Comparison of ENCODE assay signal across 8 cellular contexts in the genomic region with DNA sequence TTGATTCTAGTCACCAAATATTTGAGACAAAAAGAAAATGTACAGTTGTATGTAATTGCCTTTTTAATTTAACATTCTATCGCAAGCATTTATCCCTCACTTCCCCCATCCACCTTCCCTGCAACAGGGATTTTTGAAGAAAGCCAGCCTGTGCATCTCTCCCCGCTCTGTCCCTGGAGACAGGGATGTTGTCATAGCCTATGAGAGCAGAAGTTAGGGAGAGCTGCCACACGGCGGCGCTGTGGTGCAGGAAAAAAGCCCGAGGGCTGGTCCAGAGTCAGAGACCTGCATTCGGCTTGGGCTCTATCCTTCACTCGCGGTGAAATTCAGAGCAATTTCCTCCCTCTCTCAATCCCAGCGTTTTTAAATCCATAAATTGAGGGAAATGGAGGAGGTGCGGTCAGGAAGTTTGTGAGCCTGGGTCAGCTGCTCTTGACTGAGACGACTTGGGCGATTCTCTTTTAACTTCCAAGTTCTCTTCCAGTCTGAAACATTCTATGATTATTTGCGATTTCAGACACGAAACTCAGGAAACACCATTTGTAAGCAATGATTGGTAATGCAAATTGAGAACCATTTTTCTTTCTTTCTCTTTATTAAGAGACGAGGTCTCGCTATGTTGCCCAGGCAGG. TPM values are rescaled to one million over a fixed set of nuclear protein-coding genes. Genes with fewer than 3 reads are reported as not detected.
DNase-seq lines count a peak whose midpoint lies in the region; ATAC-seq and TF ChIP-seq lines count a peak whose summit lies in the region.

No MANE protein-coding gene starts in this region.

- peak overlapping the region; percentile 97 for H2AFZ ChIP-seq in neural progenitor cell (replicated peaks)

- no peak overlapping the region for H3K27ac Mint-ChIP-seq in neural progenitor cell

- H3K4me2 ChIP-seq in neural progenitor cell = peak overlapping the region; percentile 55

- ATAC-seq in GM21576 (IDR thresholded peaks at IDR 0.05; ENCODE audit: unreplicated experiment) = peak; percentile 93

- H3K4me1 Mint-ChIP-seq in neural progenitor cell = peaks cover 29% of the 10 kb centered on the region

- H3K4me3 Mint-ChIP-seq in neural progenitor cell = no peak overlapping the region

- no peaks in the 10 kb centered on the region for H4K20me1 ChIP-seq in neural progenitor cell (ENCODE audit: low read depth)

- H3K4me3 ChIP-seq in fibroblast of pulmonary artery (replicated peaks; ENCODE audit: low read depth, low read length) (no peak overlapping the region), neural progenitor cell (no peak overlapping the region)

- no peaks in the 10 kb centered on the region for H3K36me3 Mint-ChIP-seq in neural progenitor cell

- DNase-seq in DMS53 treated with DMSO at 0.1 percent for 48 hours (lab: John Stamatoyannopoulos, UW; ENCODE audit: unreplicated experiment) = peak; percentile 63
- peak; percentile 90 to 96 for DNase-seq in Kasumi-1 (lab: John Stamatoyannopoulos, UW)
- peak; percentile 76 for DNase-seq in RKO (ENCODE audit: low spot score)
- DNase-seq in activated T-helper 1 cell treated with anti-CD3 and anti-CD28 coated beads, Interleukin-2, amount 50 U/mL, for 16 hours (ENCODE audit: low read depth in 1 of 2, low spot score in 1 of 2) = peak; percentile 79 to 90
- peak; percentile 83 for DNase-seq in fibroblast of pulmonary artery (ENCODE audit: low read depth)
- peak; percentile 89 for DNase-seq in neural progenitor cell (ENCODE audit: low spot score)
- DNase-seq in substantia nigra (lab: John Stamatoyannopoulos, UW) = peak in 47 of 49 donors; percentile 13 to 92 (median 74)

- no peaks in the 10 kb centered on the region for H3K79me2 ChIP-seq in neural progenitor cell (ENCODE audit: low read depth)

- H3K4me1 ChIP-seq in neural progenitor cell = peaks cover 11% of the 10 kb centered on the region

- no peaks in the 10 kb centered on the region for H3K36me3 ChIP-seq in neural progenitor cell

- no peaks in the 10 kb centered on the region for H3K9me3 Mint-ChIP-seq in neural progenitor cell

- H3F3A ChIP-seq in neural progenitor cell (ENCODE audit: low read depth) = peaks cover 11% of the 10 kb centered on the region

- H3K9ac ChIP-seq in neural progenitor cell = no peak overlapping the region

- H3K9me3 ChIP-seq in neural progenitor cell (ENCODE audit: low read depth) = no peaks in the 10 kb centered on the region

- H3K27me3 Mint-ChIP-seq in neural progenitor cell (ENCODE audit: insufficient read depth, low read depth) = no peaks in the 10 kb centered on the region

- peaks cover 5% of the 10 kb centered on the region for H3K27me3 ChIP-seq in neural progenitor cell

- TF ChIP-seq CTCF in fibroblast of pulmonary artery (IDR thresholded peaks at IDR 0.05; ENCODE audit: low read length, missing control alignments) = peak; percentile 95
- peak; percentile 98 for TF ChIP-seq CTCF in neural progenitor cell (IDR thresholded peaks at IDR 0.05)

- no peak overlapping the region for H3K27ac ChIP-seq in neural progenitor cell
- no peak overlapping the region for H3K27ac ChIP-seq in substantia nigra (ENCODE audit: low read depth, low read length, poor library complexity, severe bottlenecking)

RNA-seq across cellular contexts. Expression of a gene that starts 17.5 kb away (rescaled TPM):
- total RNA-seq in neural progenitor cell (ENCODE audit: low replicate concordance) = 0.30 TPM in 1 of 2 replicates, not detected in the other

RNA-seq across cellular contexts. Expression of a gene that starts 40.7 kb away (rescaled TPM):
- total RNA-seq in neural progenitor cell (ENCODE audit: low replicate concordance) = 30.1 and 45.8 TPM in 2 replicates

RNA-seq across cellular contexts. Expression of a gene that starts 57.6 kb away (rescaled TPM):
- 31.9 and 32.2 TPM in 2 replicates for total RNA-seq in neural progenitor cell (ENCODE audit: low replicate concordance)
